In genomic region chr12:130879781-130880389, GRCh38 we compare ENCODE assay signal across 10 cellular contexts. TPM values are rescaled to one million over a fixed set of nuclear protein-coding genes. Genes with fewer than 3 reads are reported as not detected.
DNase-seq lines count a peak whose midpoint lies in the region; ATAC-seq and TF ChIP-seq lines count a peak whose summit lies in the region.
"Had no signal": no experiment of that assay in that cellular context is flagged by ENCODE, and none has a peak within 500 bp of the region (broad histone marks: within the 10 kb centered on the region; RNA-seq: fewer than 3 reads in every experiment).

No MANE protein-coding gene starts in this region.

- no peak for DNase-seq in activated naive CD4-positive, alpha-beta T cell treated with anti-CD3 and anti-CD28 coated beads, Interleukin-2, amount 10 ng/mL, durations not matched to agents 7 days and 5 days
- no peak for DNase-seq in activated naive CD4-positive, alpha-beta T cell treated with Interleukin-2 at 50 U/mL for 16 hours
- peak; percentile 76 for DNase-seq in endodermal cell
- peak in 1 of 2 donors; percentile 20 for DNase-seq in stimulated activated naive CD8-positive, alpha-beta T cell treated with anti-CD3 and anti-CD28 coated beads, Interleukin-15, amount 100 ng/mL, for 72 hours
- no peak for DNase-seq in erythroblast (lab: John Stamatoyannopoulos, UW)
- no peak for DNase-seq in tibial artery
- DNase-seq in cerebellar nuclear complex (lab: John Stamatoyannopoulos, UW), result no peak
- DNase-seq: stimulated activated CD4-positive, alpha-beta T cell treated with anti-CD3 and anti-CD28 coated beads, Interleukin-12 subunit alpha, Interleukin-12 subunit beta, amount 100 ng/mL, for 4 hours had no signal

- H3K27ac Mint-ChIP-seq in activated naive CD4-positive, alpha-beta T cell treated with anti-CD3 and anti-CD28 coated beads, Interleukin-2, amount 10 ng/mL, durations not matched to agents 7 days and 5 days, result peak overlapping the region; percentile 75
- no peak overlapping the region for H3K27ac Mint-ChIP-seq in endodermal cell
- peak overlapping the region in 1 of 2 donors; percentile 88 for H3K27ac Mint-ChIP-seq in stimulated activated naive CD8-positive, alpha-beta T cell treated with anti-CD3 and anti-CD28 coated beads, Interleukin-15, amount 100 ng/mL, for 72 hours

- intact Hi-C loops in tibial artery (cut with DNase I; ENCODE audit: low total_unique reads), result no loop called here

- H3K27me3 ChIP-seq in endodermal cell (ENCODE audit: control insufficient read depth, insufficient read depth, low read length, poor library complexity, severe bottlenecking), result no peaks in the 10 kb centered on the region
- H3K27me3 ChIP-seq in tibial artery, result no peaks in the 10 kb centered on the region
- H3K27me3 ChIP-seq: adrenal gland had no signal

- no peaks in the 10 kb centered on the region for H3K27me3 Mint-ChIP-seq in activated naive CD4-positive, alpha-beta T cell treated with anti-CD3 and anti-CD28 coated beads, Interleukin-2, amount 10 ng/mL, durations not matched to agents 7 days and 5 days
- no peaks in the 10 kb centered on the region for H3K27me3 Mint-ChIP-seq in endodermal cell (ENCODE audit: insufficient read depth)
- no peaks in the 10 kb centered on the region for H3K27me3 Mint-ChIP-seq in stimulated activated naive CD8-positive, alpha-beta T cell treated with anti-CD3 and anti-CD28 coated beads, Interleukin-15, amount 100 ng/mL, for 72 hours

- H3K4me3 ChIP-seq in endodermal cell (ENCODE audit: low read length) (no peak overlapping the region), tibial artery (no peak overlapping the region)

- peak overlapping the region; percentile 64 for H3K4me3 Mint-ChIP-seq in activated naive CD4-positive, alpha-beta T cell treated with anti-CD3 and anti-CD28 coated beads, Interleukin-2, amount 10 ng/mL, durations not matched to agents 7 days and 5 days
- no peak overlapping the region for H3K4me3 Mint-ChIP-seq in endodermal cell
- H3K4me3 Mint-ChIP-seq in stimulated activated naive CD8-positive, alpha-beta T cell treated with anti-CD3 and anti-CD28 coated beads, Interleukin-15, amount 100 ng/mL, for 72 hours, result peak overlapping the region; percentile 21 to 57

- H3K27ac ChIP-seq in endodermal cell (ENCODE audit: low read depth, low read length), result peak overlapping the region; percentile 7
- no peak overlapping the region for H3K27ac ChIP-seq in tibial artery
- H3K27ac ChIP-seq: adrenal gland had no signal

- no peak for TF ChIP-seq POLR2A in erythroblast (IDR thresholded peaks at IDR 0.05; ENCODE audit: low read length)

- H3K4me1 Mint-ChIP-seq in activated naive CD4-positive, alpha-beta T cell treated with anti-CD3 and anti-CD28 coated beads, Interleukin-2, amount 10 ng/mL, durations not matched to agents 7 days and 5 days, result peaks cover 44% of the 10 kb centered on the region
- peaks cover 22% of the 10 kb centered on the region for H3K4me1 Mint-ChIP-seq in endodermal cell
- peaks cover 63% of the 10 kb centered on the region for H3K4me1 Mint-ChIP-seq in stimulated activated naive CD8-positive, alpha-beta T cell treated with anti-CD3 and anti-CD28 coated beads, Interleukin-15, amount 100 ng/mL, for 72 hours

- H3K9ac ChIP-seq in endodermal cell (ENCODE audit: extremely low read depth, low read length, poor library complexity, severe bottlenecking), result no peak overlapping the region

- H3K36me3 Mint-ChIP-seq in activated naive CD4-positive, alpha-beta T cell treated with anti-CD3 and anti-CD28 coated beads, Interleukin-2, amount 10 ng/mL, durations not matched to agents 7 days and 5 days, result peaks cover 29% of the 10 kb centered on the region
- H3K36me3 Mint-ChIP-seq in endodermal cell (ENCODE audit: low read depth), result peaks cover 21% of the 10 kb centered on the region

- peak; percentile 13 for ATAC-seq in HG03460 (IDR thresholded peaks at IDR 0.05; ENCODE audit: unreplicated experiment)
- ATAC-seq in stimulated activated naive CD8-positive, alpha-beta T cell treated with anti-CD3 and anti-CD28 coated beads, Interleukin-15, amount 100 ng/mL, for 72 hours, result peak; percentile 41

- H3K9me3 Mint-ChIP-seq in activated naive CD4-positive, alpha-beta T cell treated with anti-CD3 and anti-CD28 coated beads, Interleukin-2, amount 10 ng/mL, durations not matched to agents 7 days and 5 days, result no peaks in the 10 kb centered on the region
- no peaks in the 10 kb centered on the region for H3K9me3 Mint-ChIP-seq in endodermal cell
- no peaks in the 10 kb centered on the region for H3K9me3 Mint-ChIP-seq in stimulated activated naive CD8-positive, alpha-beta T cell treated with anti-CD3 and anti-CD28 coated beads, Interleukin-15, amount 100 ng/mL, for 72 hours

- 79 to 83% methylated on average over 8 to 16 of the region's 17 CpGs for WGBS in endodermal cell (ENCODE audit: insufficient coverage in 1 of 2, insufficient read length in 1 of 2), 2 experiments

- TF ChIP-seq CTCF in endodermal cell (conservative IDR thresholded peaks at IDR 0.05), result no peak
- TF ChIP-seq CTCF in tibial artery (IDR thresholded peaks at IDR 0.05), result no peak

- H3K36me3 ChIP-seq in endodermal cell (ENCODE audit: control insufficient read depth, insufficient read depth, low read length) (peaks cover 29% of the 10 kb centered on the region), tibial artery (peaks cover 19 to 26% (median 20%) of the 10 kb centered on the region in 3 donors)

- CTCF ChIA-PET in activated naive CD4-positive, alpha-beta T cell treated with anti-CD3 and anti-CD28 coated beads, Interleukin-2, amount 10 ng/mL, durations not matched to agents 7 days and 5 days (lab: Charles Lee), result no interaction called here

- H3K4me1 ChIP-seq in endodermal cell (ENCODE audit: control insufficient read depth, insufficient read depth, low read length), result no peaks in the 10 kb centered on the region
- peaks cover 0 to 3% (median 0%) of the 10 kb centered on the region in 4 donors for H3K4me1 ChIP-seq in tibial artery
- H3K4me1 ChIP-seq: adrenal gland had no signal

- H3K9me3 ChIP-seq in endodermal cell (ENCODE audit: control insufficient read depth, low read length), result no peaks in the 10 kb centered on the region
- H3K9me3 ChIP-seq in tibial artery, result no peaks in the 10 kb centered on the region
- H3K9me3 ChIP-seq: adrenal gland had no signal

RNA-seq across cellular contexts. Expression of gene RAN, which starts 8.0 kb away (rescaled TPM):
- total RNA-seq in endodermal cell, result 1,000 to 10,000 TPM; 1,323 to 1,383 TPM
- polyA plus RNA-seq in endodermal cell (2013, experiment 1 of 2), result 1,001 TPM
- polyA plus RNA-seq in endodermal cell (2013, experiment 2 of 2), result 946 TPM

RNA-seq across cellular contexts. Expression of gene STX2, which starts 40.8 kb away (rescaled TPM):
- 10 to 100 TPM; 18.2 to 20.2 TPM for total RNA-seq in endodermal cell
- 32.8 TPM for polyA plus RNA-seq in endodermal cell (2013, experiment 1 of 2)
- polyA plus RNA-seq in endodermal cell (2013, experiment 2 of 2), result 31.3 TPM
